ENCODE assay signal across 1 cellular context in genomic region chr3:197791120-197792018, GRCh38.
TF ChIP-seq lines count a peak whose summit lies in the region.

Gene LRCH3, plus strand, starts transcription at chr3:197791254. Its CDS starts 25 bp downstream, at chr3:197791279.

TF ChIP-seq in HepG2, 621 proteins besides CTCF, POLR2A, EP300 and RAD21 (continued from another document and continues in another):
- TF ChIP-seq AFF4 (CRISPR knock-in tag; IDR thresholded peaks at IDR 0.05) = peak; percentile 58; the same call in 1 of the 2 replicates
- TF ChIP-seq ZNF281 (CRISPR knock-in tag; IDR thresholded peaks at IDR 0.05; ENCODE audit: borderline replicate concordance) = no peak
- peak; percentile 28; the same call in 1 of the 2 replicates for TF ChIP-seq ZMYM3 (CRISPR knock-in tag; IDR thresholded peaks at IDR 0.05)
- peak; percentile 68; the same call in 1 of the 2 replicates for TF ChIP-seq ZBTB26 (CRISPR knock-in tag; IDR thresholded peaks at IDR 0.05; ENCODE audit: borderline replicate concordance)
- TF ChIP-seq RAD51 (IDR thresholded peaks at IDR 0.05; ENCODE audit: borderline replicate concordance) = no peak
- peak; percentile 78; the same call in 1 of the 2 replicates for TF ChIP-seq ZBTB7A (CRISPR knock-in tag; IDR thresholded peaks at IDR 0.05)
- TF ChIP-seq NPAS2 (CRISPR knock-in tag; IDR thresholded peaks at IDR 0.05; ENCODE audit: borderline replicate concordance) = no peak
- TF ChIP-seq ZNF18 (CRISPR knock-in tag; IDR thresholded peaks at IDR 0.05; ENCODE audit: insufficient replicate concordance) = no peak
- no peak for TF ChIP-seq TCF7L2 (IDR thresholded peaks at IDR 0.05; ENCODE audit: low read depth, low read length)
- TF ChIP-seq SKIL (CRISPR knock-in tag; IDR thresholded peaks at IDR 0.05; ENCODE audit: borderline replicate concordance) = no peak
- no peak for TF ChIP-seq RBAK (CRISPR knock-in tag; IDR thresholded peaks at IDR 0.05)
- TF ChIP-seq ZSCAN25 (CRISPR knock-in tag; IDR thresholded peaks at IDR 0.05) = peak; percentile 77
- TF ChIP-seq ZNF280B (CRISPR knock-in tag; IDR thresholded peaks at IDR 0.05; ENCODE audit: borderline replicate concordance) = peak; percentile 89
- no peak for TF ChIP-seq ZSCAN22 (CRISPR knock-in tag; IDR thresholded peaks at IDR 0.05)
- peak; percentile 21; the same call in 1 of the 2 replicates for TF ChIP-seq TGIF2 (CRISPR knock-in tag; IDR thresholded peaks at IDR 0.05)
- 0 out of 2 replicates have a peak, but pooled peaks have one; percentile 46 for TF ChIP-seq ESRRA (CRISPR knock-in tag; IDR thresholded peaks at IDR 0.05; ENCODE audit: low read depth)
- no peak for TF ChIP-seq GRHL1 (CRISPR knock-in tag; conservative IDR thresholded peaks at IDR 0.05)
- no peak for TF ChIP-seq ZNF326 (CRISPR knock-in tag; IDR thresholded peaks at IDR 0.05; ENCODE audit: borderline replicate concordance)
- no peak for TF ChIP-seq ZNF513 (CRISPR knock-in tag; conservative IDR thresholded peaks at IDR 0.05)
- TF ChIP-seq SP140L (CRISPR knock-in tag; IDR thresholded peaks at IDR 0.05; ENCODE audit: borderline replicate concordance) = peak; percentile 12; the same call in 1 of the 2 replicates
- peak; percentile 49 for TF ChIP-seq THRA (CRISPR knock-in tag; IDR thresholded peaks at IDR 0.05; ENCODE audit: borderline replicate concordance)
- TF ChIP-seq DNMT3B (CRISPR knock-in tag; conservative IDR thresholded peaks at IDR 0.05) = no peak
- no peak; the same call in 1 of the 2 replicates for TF ChIP-seq ZFP1 (CRISPR knock-in tag; IDR thresholded peaks at IDR 0.05)
- no peak for TF ChIP-seq NFE2L1 (CRISPR knock-in tag; IDR thresholded peaks at IDR 0.05; ENCODE audit: borderline replicate concordance)
- TF ChIP-seq MIER3 (CRISPR knock-in tag; IDR thresholded peaks at IDR 0.05; ENCODE audit: borderline replicate concordance) = peak; percentile 51; the same call in 1 of the 2 replicates
- peak; percentile 99 for TF ChIP-seq PHF8 (CRISPR knock-in tag; IDR thresholded peaks at IDR 0.05)
- TF ChIP-seq ATF6 (CRISPR knock-in tag; conservative IDR thresholded peaks at IDR 0.05) = no peak
- TF ChIP-seq ZNF768 (CRISPR knock-in tag; IDR thresholded peaks at IDR 0.05) = 0 out of 2 replicates have a peak, but pooled peaks have one; percentile 73
- TF ChIP-seq FOXA3 (CRISPR knock-in tag; IDR thresholded peaks at IDR 0.05) = peak; percentile 56
- 0 out of 2 replicates have a peak, but pooled peaks have one; percentile 13 for TF ChIP-seq WIZ (CRISPR knock-in tag; IDR thresholded peaks at IDR 0.05)
- peak; percentile 60 for TF ChIP-seq TEAD3 (CRISPR knock-in tag; optimal IDR thresholded peaks at IDR 0.05; ENCODE audit: borderline replicate concordance)
- TF ChIP-seq ZNF800 (CRISPR knock-in tag; IDR thresholded peaks at IDR 0.05) = no peak
